Comparison of ENCODE assay signal across 12 cellular contexts in genomic region chr12:117060236-117060926, GRCh38. TPM values are rescaled to one million over a fixed set of nuclear protein-coding genes. Genes with fewer than 3 reads are reported as not detected.
DNase-seq lines count a peak whose midpoint lies in the region; ATAC-seq and TF ChIP-seq lines count a peak whose summit lies in the region.
"Had no signal": no experiment of that assay in that cellular context is flagged by ENCODE, and none has a peak within 500 bp of the region (broad histone marks: within the 10 kb centered on the region; RNA-seq: fewer than 3 reads in every experiment).

No MANE protein-coding gene starts in this region.

- H3K4me3 ChIP-seq in BE2C (ENCODE audit: low read depth, low read length), result no peak overlapping the region
- no peak overlapping the region for H3K4me3 ChIP-seq in HUES48 (ENCODE audit: low read depth, low read length)
- H3K4me3 ChIP-seq: testis had no signal

- no peaks in the 10 kb centered on the region for H3K27me3 Mint-ChIP-seq in brain

- H3K4me1 ChIP-seq in BE2C (peaks cover 13% of the 10 kb centered on the region), HUES48 (ENCODE audit: control insufficient read depth, insufficient read depth, low read length) (peaks cover 20% of the 10 kb centered on the region)
- H3K4me1 ChIP-seq: testis had no signal

- peak overlapping the region; percentile 22 for H3K27ac ChIP-seq in HUES48 (ENCODE audit: low read depth, low read length)
- H3K27ac ChIP-seq: testis had no signal

- TF ChIP-seq CTCF in BE2C (IDR thresholded peaks at IDR 0.05; ENCODE audit: low read depth, low read length), result no peak
- TF ChIP-seq CTCF in brain (conservative IDR thresholded peaks at IDR 0.05), result no peak

- H3K4me1 Mint-ChIP-seq in brain, result peaks cover 58% of the 10 kb centered on the region

- ATAC-seq in GM21786 (IDR thresholded peaks at IDR 0.05; ENCODE audit: unreplicated experiment) (no peak), GM21381 (IDR thresholded peaks at IDR 0.05; ENCODE audit: unreplicated experiment) (no peak), GM21390 (IDR thresholded peaks at IDR 0.05; ENCODE audit: unreplicated experiment) (no peak), GM18909 (IDR thresholded peaks at IDR 0.05; ENCODE audit: poor library complexity, unreplicated experiment) (no peak)

- H3K4me3 Mint-ChIP-seq in brain, result peak overlapping the region in 4 of 5 experiments; percentile 12 to 64 (median 40)

- no peaks in the 10 kb centered on the region for H3K9me3 ChIP-seq in BE2C
- H3K9me3 ChIP-seq in HUES48 (ENCODE audit: control insufficient read depth, insufficient read depth, low read length), result no peaks in the 10 kb centered on the region
- H3K9me3 ChIP-seq: testis had no signal

- no peaks in the 10 kb centered on the region for H3K27me3 ChIP-seq in BE2C
- H3K27me3 ChIP-seq in HUES48 (ENCODE audit: control insufficient read depth, insufficient read depth, low read length), result no peaks in the 10 kb centered on the region
- H3K27me3 ChIP-seq: testis had no signal

- H3K36me3 ChIP-seq in BE2C (no peaks in the 10 kb centered on the region), HUES48 (ENCODE audit: control insufficient read depth, insufficient read depth, low read length) (no peaks in the 10 kb centered on the region)

- H3K36me3 Mint-ChIP-seq in brain, result no peaks in the 10 kb centered on the region

- H3K27ac Mint-ChIP-seq in brain, result peak overlapping the region in 4 of 5 experiments; percentile 71 to 97 (median 87)

- DNase-seq in BE2C, result peak; percentile 37
- DNase-seq in left kidney (ENCODE audit: low read depth, low spot score), result peak; percentile 65
- DNase-seq: activated naive CD4-positive, alpha-beta T cell treated with Interleukin-2 at 50 U/mL for 16 hours; NCI-H2171 treated with DMSO at 0.1 percent for 48 hours; SIG-M5; testis had no signal

- H3K9ac ChIP-seq in HUES48 (ENCODE audit: low read depth, low read length), result no peak overlapping the region

- H3K9me3 Mint-ChIP-seq in brain, result peaks cover 0 to 2% (median 0%) of the 10 kb centered on the region in 5 experiments

RNA-seq across cellular contexts. Expression of gene TESC, which starts 38.8 kb away (rescaled TPM):
- not detected for polyA plus RNA-seq in BE2C (2012; ENCODE audit: insufficient read depth, insufficient read length, low read depth)
- 13.0 TPM for polyA plus RNA-seq in brain (ENCODE audit: insufficient read depth, low read depth, low replicate concordance)
